ENCODE assay signal across 8 cellular contexts in genomic region chr12:101829639-101830390, GRCh38. TPM values are rescaled to one million over a fixed set of nuclear protein-coding genes. Genes with fewer than 3 reads are reported as not detected.
DNase-seq lines count a peak whose midpoint lies in the region; ATAC-seq, FAIRE-seq and TF ChIP-seq lines count a peak whose summit lies in the region.

No MANE protein-coding gene starts in this region.

- no peak overlapping the region for H2BK120ac ChIP-seq in H1 (replicated peaks; ENCODE audit: low read depth, low read length)

- H3K9me3 Mint-ChIP-seq in stimulated activated naive CD8-positive, alpha-beta T cell treated with anti-CD3 and anti-CD28 coated beads, Interleukin-15, Interleukin-2, amounts not matched to agents 100 ng/mL and 50 ng/mL, for 24 hours, result no peaks in the 10 kb centered on the region
- no peaks in the 10 kb centered on the region for H3K9me3 Mint-ChIP-seq in natural killer cell

- no peak for TF ChIP-seq POLR2A in H1 (IDR thresholded peaks at IDR 0.05; ENCODE audit: control extremely low read depth in 1 of 2, low read depth in 2 of 2, low read length in 2 of 2)

- TF ChIP-seq CTCF in PC-9 (conservative IDR thresholded peaks at IDR 0.05) (no peak), H1 (IDR thresholded peaks at IDR 0.05; ENCODE audit: control extremely low read depth in 1 of 3, insufficient read depth in 1 of 3, low read depth in 1 of 3, low read length in 3 of 3) (no peak), natural killer cell (IDR thresholded peaks at IDR 0.05) (no peak)

- WGBS in H1 (ENCODE audit: extremely low coverage in 1 of 2, insufficient coverage in 1 of 2, insufficient read length in 1 of 2, insufficient replicate concordance in 2 of 2, low coverage in 1 of 2, low lambda C conversion rate in 2 of 2, missing lambda C conversion rate in 1 of 2), 2 experiments, result 13% methylated on average over 13 of the region's 13 CpGs; no CpG with 5 or more reads in 1 of the 2 experiments

- intact Hi-C loops in PC-9 (cut with micrococcal nuclease; ENCODE audit: unreplicated experiment), result loop anchor here (1.0 to 5.0 kb wide), 2 partner anchors 47 to 57 kb away; partner anchors contain the start of gene DRAM1
- intact Hi-C loops in natural killer cell (cut with micrococcal nuclease), result loop anchor here (2.0 to 5.0 kb wide), 3 partner anchors 37 to 423 kb away; partner anchors contain the start of gene ARL1

- no peak overlapping the region for H3K56ac ChIP-seq in H1 (replicated peaks; ENCODE audit: insufficient read length, low read depth, low read length)

- no peaks in the 10 kb centered on the region for H3K79me1 ChIP-seq in H1 (ENCODE audit: low read depth, low read length)

- H3K27ac Mint-ChIP-seq in stimulated activated naive CD8-positive, alpha-beta T cell treated with anti-CD3 and anti-CD28 coated beads, Interleukin-15, Interleukin-2, amounts not matched to agents 100 ng/mL and 50 ng/mL, for 24 hours, result peak overlapping the region; percentile 91
- H3K27ac Mint-ChIP-seq in natural killer cell, result peak overlapping the region; percentile 84 to 90

- POLR2A ChIA-PET in PC-9 (lab: Charles Lee; ENCODE audit: unreplicated experiment), result no interaction called here
- POLR2A ChIA-PET in H1 (lab: Charles Lee; ENCODE audit: partially characterized antibody), result interaction anchor here (0.7 to 1.3 kb wide), 5 partner anchors 13 to 412 kb away, joined by 3 read pairs; no protein-coding TSS in a partner anchor

- peak overlapping the region; percentile 57 to 76 (median 62) for H3K9ac ChIP-seq in H1 (replicated peaks in 1 of 4; ENCODE audit: extremely low read depth in 1 of 4, low read depth in 3 of 4, low read length in 3 of 4)

- DNase-seq in stimulated activated naive CD8-positive, alpha-beta T cell treated with anti-CD3 and anti-CD28 coated beads, Interleukin-15, Interleukin-2, amounts not matched to agents 100 U/mL and 50 U/mL, for 24 hours, result no peak
- no peak for DNase-seq in PC-9
- no peak for DNase-seq in H1 (ENCODE audit: low read depth in 1 of 2, low spot score in 2 of 2)
- DNase-seq in natural killer cell, result no peak
- DNase-seq in activated CD4-positive, CD25-positive, alpha-beta regulatory T cell (lab: John Stamatoyannopoulos, UW), result no peak

- FAIRE-seq in H1 (lab: Jason Lieb, UNC), result no peak

- peak overlapping the region; percentile 90 for H3K4me3 ChIP-seq in PC-9
- peak overlapping the region; percentile 83 to 96 (median 90) for H3K4me3 ChIP-seq in H1 (ENCODE audit: extremely low read depth in 1 of 4, insufficient read depth in 2 of 4, low read depth in 3 of 4, low read length in 4 of 4)

- peaks cover 56% of the 10 kb centered on the region for H3K4me1 Mint-ChIP-seq in stimulated activated naive CD8-positive, alpha-beta T cell treated with anti-CD3 and anti-CD28 coated beads, Interleukin-15, Interleukin-2, amounts not matched to agents 100 ng/mL and 50 ng/mL, for 24 hours (ENCODE audit: low read depth)
- peaks cover 61 to 65% of the 10 kb centered on the region in 2 donors for H3K4me1 Mint-ChIP-seq in natural killer cell

- H2BK20ac ChIP-seq in H1 (ENCODE audit: low read length), result no peak overlapping the region

- ATAC-seq in stimulated activated naive CD8-positive, alpha-beta T cell treated with anti-CD3 and anti-CD28 coated beads, Interleukin-15, Interleukin-2, amounts not matched to agents 100 U/mL and 50 U/mL, for 24 hours, result no peak
- no peak for ATAC-seq in natural killer cell
- ATAC-seq in GM19035 (IDR thresholded peaks at IDR 0.05; ENCODE audit: unreplicated experiment), result no peak
- ATAC-seq in GM19455 (IDR thresholded peaks at IDR 0.05; ENCODE audit: unreplicated experiment), result no peak

- peaks cover 7% of the 10 kb centered on the region for H3K23me2 ChIP-seq in H1 (ENCODE audit: low read depth, low read length)

- no peaks in the 10 kb centered on the region for H3K9me2 ChIP-seq in PC-9 (ENCODE audit: insufficient read depth)

- H3K27me3 ChIP-seq in PC-9 (ENCODE audit: insufficient read depth, low read depth) (no peaks in the 10 kb centered on the region), H1 (replicated peaks in 1 of 4; ENCODE audit: control insufficient read depth in 3 of 4, extremely low read depth in 1 of 4, insufficient read depth in 3 of 4, low read length in 3 of 4) (no peaks in the 10 kb centered on the region)

- peak overlapping the region; percentile 94 for H3K4me3 Mint-ChIP-seq in stimulated activated naive CD8-positive, alpha-beta T cell treated with anti-CD3 and anti-CD28 coated beads, Interleukin-15, Interleukin-2, amounts not matched to agents 100 ng/mL and 50 ng/mL, for 24 hours
- H3K4me3 Mint-ChIP-seq in natural killer cell, result peak overlapping the region; percentile 99

- no peak overlapping the region for H4K91ac ChIP-seq in H1 (replicated peaks; ENCODE audit: insufficient read length, low read length)

- no peaks in the 10 kb centered on the region for H3F3A ChIP-seq in PC-9 (ENCODE audit: insufficient read depth, low read depth)

- H2AFZ ChIP-seq in PC-9, result peak overlapping the region; percentile 85
- no peak overlapping the region; the same call in 1 of the 2 replicates for H2AFZ ChIP-seq in H1 (ENCODE audit: low read length)

- no peak overlapping the region for H3K18ac ChIP-seq in H1 (ENCODE audit: extremely low read depth, low read length)

- H3K4me2 ChIP-seq in PC-9 (peak overlapping the region; percentile 73), H1 (ENCODE audit: insufficient read depth in 1 of 2, low read depth in 2 of 2, low read length in 2 of 2) (peak overlapping the region; percentile 59 to 69)

- H3K27me3 Mint-ChIP-seq in stimulated activated naive CD8-positive, alpha-beta T cell treated with anti-CD3 and anti-CD28 coated beads, Interleukin-15, Interleukin-2, amounts not matched to agents 100 ng/mL and 50 ng/mL, for 24 hours, result no peaks in the 10 kb centered on the region
- no peaks in the 10 kb centered on the region for H3K27me3 Mint-ChIP-seq in natural killer cell (ENCODE audit: low read depth in 2 of 2)

- H4K20me1 ChIP-seq in PC-9 (ENCODE audit: insufficient read depth) (no peaks in the 10 kb centered on the region), H1 (replicated peaks in 1 of 2; ENCODE audit: control insufficient read depth in 1 of 2, insufficient read depth in 2 of 2, low read length in 2 of 2) (peaks cover 0 to 1% of the 10 kb centered on the region in 2 experiments)

- H3K36me3 ChIP-seq in PC-9 (ENCODE audit: low read depth) (no peaks in the 10 kb centered on the region), H1 (ENCODE audit: control insufficient read depth in 2 of 4, insufficient read depth in 4 of 4, low read length in 3 of 4) (no peaks in the 10 kb centered on the region; a peak in 1 of 8 replicates)

- BruUV-seq in PC-9 (replicated peaks; lab: Mats Ljungman, UMichigan), result TSS peak; percentile 41

- no peak overlapping the region for H3K23ac ChIP-seq in H1 (ENCODE audit: insufficient read length)

- no peaks in the 10 kb centered on the region for H3K9me3 ChIP-seq in PC-9 (ENCODE audit: insufficient read depth, low read depth)
- H3K9me3 ChIP-seq in H1 (ENCODE audit: insufficient read depth in 2 of 2, low read depth in 1 of 2, low read length in 1 of 2), result no peaks in the 10 kb centered on the region

- no peak for TF ChIP-seq RAD21 in H1 (IDR thresholded peaks at IDR 0.05 in 1 of 2, conservative IDR thresholded peaks at IDR 0.05 in 1 of 2; ENCODE audit: low read depth in 2 of 2, low read length in 2 of 2)

- peaks cover 9% of the 10 kb centered on the region for H3K79me2 ChIP-seq in PC-9 (ENCODE audit: low read depth)
- H3K79me2 ChIP-seq in H1 (ENCODE audit: control insufficient read depth in 1 of 2, insufficient read depth in 2 of 2, low read length in 2 of 2), result peaks cover 3 to 55% of the 10 kb centered on the region in 2 experiments; a peak in 3 of 4 replicates

- no peak overlapping the region for H2AK5ac ChIP-seq in H1 (ENCODE audit: low read depth, low read length)

- H4K5ac ChIP-seq in H1 (ENCODE audit: insufficient read length, low read depth, low read length), result no peak overlapping the region

- H3K4me1 ChIP-seq in PC-9 (replicated peaks; ENCODE audit: insufficient read depth) (peaks cover 8% of the 10 kb centered on the region; the same call in 1 of the 2 replicates), H1 (replicated peaks in 1 of 4; ENCODE audit: control insufficient read depth in 3 of 4, insufficient read depth in 4 of 4, low read length in 3 of 4) (peaks cover 3 to 20% (median 8%) of the 10 kb centered on the region in 4 experiments; a peak in 4 of 7 replicates)

- peaks cover 8% of the 10 kb centered on the region for H3K36me3 Mint-ChIP-seq in stimulated activated naive CD8-positive, alpha-beta T cell treated with anti-CD3 and anti-CD28 coated beads, Interleukin-15, Interleukin-2, amounts not matched to agents 100 ng/mL and 50 ng/mL, for 24 hours (ENCODE audit: low read depth)
- no peaks in the 10 kb centered on the region for H3K36me3 Mint-ChIP-seq in natural killer cell

- no peak overlapping the region for H4K8ac ChIP-seq in H1 (ENCODE audit: extremely low read depth, insufficient read depth, low read length)

- H3K4ac ChIP-seq in H1 (replicated peaks; ENCODE audit: insufficient read length, low read depth, low read length), result no peak overlapping the region

- H2BK12ac ChIP-seq in H1 (ENCODE audit: low read depth, low read length), result no peak overlapping the region

- no peak overlapping the region for H3K27ac ChIP-seq in PC-9
- no peak overlapping the region for H3K27ac ChIP-seq in H1 (ENCODE audit: low read depth, low read length)

- no peak overlapping the region for H2BK5ac ChIP-seq in H1 (ENCODE audit: low read depth, low read length)

- CTCF ChIA-PET in PC-9 (lab: Charles Lee), result interaction anchor here (0.5 to 0.7 kb wide), 3 partner anchors 57 to 1920 kb away, joined by 3 to 11 read pairs (median 5); no protein-coding TSS in a partner anchor
- CTCF ChIA-PET in H1 (lab: Charles Lee; ENCODE audit: partially characterized antibody), result interaction anchor here (0.7 to 12.7 kb wide), 22 partner anchors 8 to 482 kb away, joined by 3 to 190 read pairs (median 6); no protein-coding TSS in a partner anchor

- H3K14ac ChIP-seq in H1 (ENCODE audit: insufficient read length), result no peak overlapping the region

- no peak overlapping the region for H2BK15ac ChIP-seq in H1 (ENCODE audit: low read length)

- TF ChIP-seq EP300 in H1 (IDR thresholded peaks at IDR 0.05; ENCODE audit: borderline replicate concordance in 1 of 2, low read depth in 2 of 2, low read length in 2 of 2), result no peak

RNA-seq across cellular contexts. Expression of gene GNPTAB, which starts 0.9 kb away (rescaled TPM):
- total RNA-seq in PC-9 (2021), result 22.0 and 26.5 TPM in 2 replicates
- total RNA-seq in H1 (2021; fragmentation: NEBNext Ultra II Directional; extraction: Animal tissue kit (Norgen Biotek cat#: 25700)), result 51.3 and 54.6 TPM in 2 replicates
- polyA plus RNA-seq in H1 (2011; rRNA removed), result 14.3 and 21.5 TPM in 2 replicates
- 24.0 TPM for polyA plus RNA-seq in H1 (2011; cell fraction: cytosol; rRNA removed)
- polyA plus RNA-seq in H1 (2011; cell fraction: nucleus; rRNA removed), result 21.3 TPM
- polyA plus RNA-seq in H1 (2012, experiment 1 of 2), result 22.9 to 45.7 TPM (median 29.2 TPM) in 4 replicates
- 2.5 TPM for polyA plus RNA-seq in H1 (2012, experiment 2 of 2)
- polyA plus RNA-seq in H1 (2013, experiment 1 of 2), result 32.0 TPM
- polyA plus RNA-seq in H1 (2013, experiment 2 of 2), result 34.8 TPM
- polyA minus RNA-seq in H1 (2011; rRNA and poly(A)+ RNA removed), result 76.7 and 97.7 TPM in 2 replicates
- 23.4 TPM for polyA minus RNA-seq in H1 (2011; cell fraction: cytosol; rRNA and poly(A)+ RNA removed)
- polyA minus RNA-seq in H1 (2011; cell fraction: nucleus; rRNA and poly(A)+ RNA removed), result 65.5 TPM
- total RNA-seq in natural killer cell, result 100 to 1,000 TPM; 260 to 285 (median 262) TPM

RNA-seq across cellular contexts. Expression of gene DRAM1, which starts 47.6 kb away (rescaled TPM):
- total RNA-seq in PC-9 (2021) (6.0 and 6.2 TPM in 2 replicates), natural killer cell (10 to 100 TPM in 1 of 3 donors, 1 to 10 TPM in 2; 9.8 to 10.5 (median 10.0) TPM)
- 5.7 and 6.2 TPM in 2 replicates for total RNA-seq in H1 (2021; fragmentation: NEBNext Ultra II Directional; extraction: Animal tissue kit (Norgen Biotek cat#: 25700))
- 3.0 and 4.6 TPM in 2 replicates for polyA plus RNA-seq in H1 (2011; rRNA removed)
- polyA plus RNA-seq in H1 (2011; cell fraction: cytosol; rRNA removed), result 2.9 TPM
- 4.2 TPM for polyA plus RNA-seq in H1 (2011; cell fraction: nucleus; rRNA removed)
- 5.9 to 9.3 TPM (median 6.5 TPM) in 4 replicates for polyA plus RNA-seq in H1 (2012, experiment 1 of 2)
- 2.0 TPM for polyA plus RNA-seq in H1 (2012, experiment 2 of 2)
- 6.8 TPM for polyA plus RNA-seq in H1 (2013, experiment 1 of 2)
- polyA plus RNA-seq in H1 (2013, experiment 2 of 2), result 7.8 TPM
- 6.5 and 7.7 TPM in 2 replicates for polyA minus RNA-seq in H1 (2011; rRNA and poly(A)+ RNA removed)
- 2.9 TPM for polyA minus RNA-seq in H1 (2011; cell fraction: cytosol; rRNA and poly(A)+ RNA removed)
- 13.9 TPM for polyA minus RNA-seq in H1 (2011; cell fraction: nucleus; rRNA and poly(A)+ RNA removed)
